In genomic region chr17:80712089-80712488, GRCh38 we compare ENCODE assay signal across 18 cellular contexts.
"Had no signal": no experiment of that assay in that cellular context is flagged by ENCODE, and none has a peak within 500 bp of the region (broad histone marks: within the 10 kb centered on the region; RNA-seq: fewer than 3 reads in every experiment).

No MANE protein-coding gene starts in this region.

- H3K36me3 ChIP-seq: neural progenitor cell, thyroid gland had no signal

- H3K9me3 ChIP-seq: gastrocnemius medialis, stomach, thyroid gland had no signal

- H3K4me1 ChIP-seq: parathyroid adenoma, thyroid gland had no signal

- DNase-seq: cortex of kidney; foreskin fibroblast; gastrocnemius medialis; head of caudate nucleus; kidney; stimulated activated CD4-positive, alpha-beta T cell treated with anti-CD3 and anti-CD28 coated beads, Interleukin-12 subunit alpha, Interleukin-12 subunit beta, amount 100 ng/mL, for 4 hours; stimulated activated CD4-positive, alpha-beta T cell treated with anti-CD3 and anti-CD28 coated beads, Interleukin-1b, Interleukin-23, amount 100 ng/mL, for 48 hours; stimulated activated CD4-positive, alpha-beta T cell treated with anti-CD3 and anti-CD28 coated beads, Interleukin-4, amount 100 ng/mL, for 1 hour; stimulated activated CD8-positive, alpha-beta memory T cell treated with anti-CD3 and anti-CD28 coated beads, Interleukin-4, amount 100 ng/mL, for 48 hours; stimulated activated naive CD4-positive, alpha-beta T cell treated with Interleukin-2 at 50 U/mL for 16 hours; stomach; thyroid gland had no signal

- H2AFZ ChIP-seq: neural progenitor cell, parathyroid adenoma had no signal

- H3K4me2 ChIP-seq: neural progenitor cell, smooth muscle cell had no signal

- ATAC-seq: gastrocnemius medialis, left lobe of liver, sciatic nerve had no signal

- H3K4me3 ChIP-seq: gastrocnemius medialis, lung, neural progenitor cell, smooth muscle cell, stomach, thyroid gland had no signal

- FAIRE-seq: kidney had no signal

- H3K9ac ChIP-seq: neural progenitor cell, parathyroid adenoma had no signal

- H3K27me3 ChIP-seq: gastrocnemius medialis, neural progenitor cell, stomach, thyroid gland had no signal

- H3K27ac ChIP-seq: neural progenitor cell, parathyroid adenoma, stomach, thyroid gland had no signal
